In genomic region chr7:76133164-76133775, GRCh38 we compare ENCODE assay signal across 20 cellular contexts.
DNase-seq lines count a peak whose midpoint lies in the region; ATAC-seq and TF ChIP-seq lines count a peak whose summit lies in the region.
"Had no signal": no experiment of that assay in that cellular context is flagged by ENCODE, and none has a peak within 500 bp of the region (broad histone marks: within the 10 kb centered on the region; RNA-seq: fewer than 3 reads in every experiment).

No MANE protein-coding gene starts in this region.

- intact Hi-C loops in activated T-helper 1 cell treated with anti-CD3 and anti-CD28 coated beads, Interleukin-12 subunit alpha, Interleukin-12 subunit beta, Interleukin-2, Interleukin-4 antibody, amounts not matched to agents 30 ng/mL and 10 ng/mL and 1 ng/mL, durations not matched to agents 14 hours and 24 hours and 36 hours (cut with micrococcal nuclease), result loop anchor here (5.0 to 10.0 kb wide), 2 partner anchors 56 to 258 kb away; partner anchors contain the start of gene RHBDD2
- intact Hi-C loops in ascending aorta (cut with DNase I), result no loop called here
- intact Hi-C loops in lower leg skin (cut with DNase I; ENCODE audit: low total_unique reads), result loop anchor here (10.0 kb wide), 1 partner anchor 268 kb away; no protein-coding TSS in a partner anchor

- TF ChIP-seq POLR2A in lower leg skin (IDR thresholded peaks at IDR 0.05), result no peak

- no peaks in the 10 kb centered on the region for H3K27me3 ChIP-seq in ascending aorta
- H3K27me3 ChIP-seq: gastrocnemius medialis, SJSA1 had no signal

- no peaks in the 10 kb centered on the region for H3K4me1 ChIP-seq in ascending aorta
- H3K4me1 ChIP-seq: gastrocnemius medialis, SJSA1 had no signal

- H3K27me3 Mint-ChIP-seq in activated T-cell treated with anti-CD3 and anti-CD28 coated beads, Interleukin-2, amount 50 U/mL, for 72 hours (ENCODE audit: low read depth), result peaks cover 8% of the 10 kb centered on the region
- H3K27me3 Mint-ChIP-seq in activated T-helper 1 cell treated with anti-CD3 and anti-CD28 coated beads, Interleukin-12 subunit alpha, Interleukin-12 subunit beta, Interleukin-2, Interleukin-4 antibody, amounts not matched to agents 30 ng/mL and 10 ng/mL and 1 ng/mL, durations not matched to agents 14 hours and 24 hours and 36 hours (ENCODE audit: insufficient read depth), result peaks cover 2% of the 10 kb centered on the region
- no peaks in the 10 kb centered on the region for H3K27me3 Mint-ChIP-seq in natural killer cell treated with Interleukin-12 subunit alpha and Interleukin-12 subunit beta and Interleukin-15 and Interleukin-18, amount 100 ng/mL, for 72 hours

- H3K27ac ChIP-seq in ascending aorta, result no peak overlapping the region
- H3K27ac ChIP-seq: gastrocnemius medialis, SJSA1 had no signal

- TF ChIP-seq CTCF in ascending aorta (IDR thresholded peaks at IDR 0.05) (no peak), lower leg skin (IDR thresholded peaks at IDR 0.05) (no peak)

- H3K36me3 ChIP-seq in ascending aorta, result no peaks in the 10 kb centered on the region
- H3K36me3 ChIP-seq: gastrocnemius medialis, SJSA1 had no signal

- peaks cover 18% of the 10 kb centered on the region for H3K4me1 Mint-ChIP-seq in activated T-cell treated with anti-CD3 and anti-CD28 coated beads, Interleukin-2, amount 50 U/mL, for 72 hours (ENCODE audit: low read depth)
- H3K4me1 Mint-ChIP-seq in activated T-helper 1 cell treated with anti-CD3 and anti-CD28 coated beads, Interleukin-12 subunit alpha, Interleukin-12 subunit beta, Interleukin-2, Interleukin-4 antibody, amounts not matched to agents 30 ng/mL and 10 ng/mL and 1 ng/mL, durations not matched to agents 14 hours and 24 hours and 36 hours (ENCODE audit: low read depth), result peaks cover 37% of the 10 kb centered on the region
- H3K4me1 Mint-ChIP-seq in natural killer cell treated with Interleukin-12 subunit alpha and Interleukin-12 subunit beta and Interleukin-15 and Interleukin-18, amount 100 ng/mL, for 72 hours (ENCODE audit: low read depth in 2 of 2), result peaks cover 29 to 43% of the 10 kb centered on the region in 2 donors
- H3K4me1 Mint-ChIP-seq: neural crest cell had no signal

- DNase-seq in activated T-cell treated with anti-CD3 and anti-CD28 coated beads, Interleukin-2, amount 50 U/mL, for 72 hours, result no peak
- DNase-seq in activated T-cell treated with anti-CD3 and anti-CD28 coated beads for 4 hours (no peak), MV-4-11 (lab: John Stamatoyannopoulos, UW) (peak; percentile 80), ascending aorta (ENCODE audit: low spot score in 2 of 2) (no peak), lower leg skin (ENCODE audit: low spot score in 2 of 2) (no peak), NCI-H69 (lab: John Stamatoyannopoulos, UW) (no peak)
- no peak for DNase-seq in activated T-helper 1 cell treated with anti-CD3 and anti-CD28 coated beads, Interleukin-12 subunit alpha, Interleukin-12 subunit beta, Interleukin-2, Interleukin-4 antibody, amounts not matched to agents 30 ng/mL and 10 ng/mL and 1 ng/mL, durations not matched to agents 14 hours and 24 hours and 36 hours (ENCODE audit: low spot score)
- no peak for DNase-seq in natural killer cell treated with Interleukin-12 subunit alpha and Interleukin-12 subunit beta and Interleukin-15 and Interleukin-18, amount 100 ng/mL, for 72 hours (ENCODE audit: low spot score)
- DNase-seq: ACHN; activated CD8-positive, alpha-beta memory T cell treated with anti-CD3 and anti-CD28 coated beads, Interleukin-2, amount 50 U/mL, for 4 hours; aorta; gastrocnemius medialis; HCEC 1CT; NCI-H1105; NCI-H2171 treated with DMSO at 0.1 percent for 48 hours; NK-92 treated with Interleukin-12 subunit alpha and Interleukin-12 subunit beta, amount 100 ng/mL, for 24 hours; stimulated activated CD4-positive, alpha-beta T cell treated with anti-CD3 and anti-CD28 coated beads, Interleukin-12 subunit alpha, Interleukin-12 subunit beta, amount 100 ng/mL, for 4 hours had no signal

- no peak overlapping the region for H3K27ac Mint-ChIP-seq in activated T-cell treated with anti-CD3 and anti-CD28 coated beads, Interleukin-2, amount 50 U/mL, for 72 hours
- peak overlapping the region; percentile 79 for H3K27ac Mint-ChIP-seq in activated T-helper 1 cell treated with anti-CD3 and anti-CD28 coated beads, Interleukin-12 subunit alpha, Interleukin-12 subunit beta, Interleukin-2, Interleukin-4 antibody, amounts not matched to agents 30 ng/mL and 10 ng/mL and 1 ng/mL, durations not matched to agents 14 hours and 24 hours and 36 hours
- peak overlapping the region; percentile 36 to 59 for H3K27ac Mint-ChIP-seq in natural killer cell treated with Interleukin-12 subunit alpha and Interleukin-12 subunit beta and Interleukin-15 and Interleukin-18, amount 100 ng/mL, for 72 hours

- H3K9me3 ChIP-seq in ascending aorta, result no peaks in the 10 kb centered on the region
- H3K9me3 ChIP-seq: gastrocnemius medialis, SJSA1 had no signal

- H3K4me3 Mint-ChIP-seq in activated T-cell treated with anti-CD3 and anti-CD28 coated beads, Interleukin-2, amount 50 U/mL, for 72 hours, result peak overlapping the region; percentile 40 to 50
- peak overlapping the region; percentile 63 for H3K4me3 Mint-ChIP-seq in activated T-helper 1 cell treated with anti-CD3 and anti-CD28 coated beads, Interleukin-12 subunit alpha, Interleukin-12 subunit beta, Interleukin-2, Interleukin-4 antibody, amounts not matched to agents 30 ng/mL and 10 ng/mL and 1 ng/mL, durations not matched to agents 14 hours and 24 hours and 36 hours
- H3K4me3 Mint-ChIP-seq in natural killer cell treated with Interleukin-12 subunit alpha and Interleukin-12 subunit beta and Interleukin-15 and Interleukin-18, amount 100 ng/mL, for 72 hours, result peak overlapping the region; percentile 81
- H3K4me3 Mint-ChIP-seq: neural crest cell had no signal

- no peak overlapping the region for H3K4me3 ChIP-seq in ascending aorta
- H3K4me3 ChIP-seq in lower leg skin (ENCODE audit: low read depth, poor library complexity, severe bottlenecking), result no peak overlapping the region
- H3K4me3 ChIP-seq: gastrocnemius medialis, lung, SJSA1 had no signal

- H3K36me3 Mint-ChIP-seq in activated T-cell treated with anti-CD3 and anti-CD28 coated beads, Interleukin-2, amount 50 U/mL, for 72 hours (ENCODE audit: insufficient read depth in 2 of 2), result no peaks in the 10 kb centered on the region
- H3K36me3 Mint-ChIP-seq in activated T-helper 1 cell treated with anti-CD3 and anti-CD28 coated beads, Interleukin-12 subunit alpha, Interleukin-12 subunit beta, Interleukin-2, Interleukin-4 antibody, amounts not matched to agents 30 ng/mL and 10 ng/mL and 1 ng/mL, durations not matched to agents 14 hours and 24 hours and 36 hours (ENCODE audit: low read depth), result peaks cover 4% of the 10 kb centered on the region
- H3K36me3 Mint-ChIP-seq in natural killer cell treated with Interleukin-12 subunit alpha and Interleukin-12 subunit beta and Interleukin-15 and Interleukin-18, amount 100 ng/mL, for 72 hours, result no peaks in the 10 kb centered on the region

- 70 to 72% methylated on average over 7 of the region's 7 CpGs for WGBS in lower leg skin, 2 donors

- ATAC-seq in activated T-cell treated with anti-CD3 and anti-CD28 coated beads, Interleukin-2, amount 50 U/mL, for 72 hours (replicated peaks in 1 of 2), result no peak
- ATAC-seq in natural killer cell treated with Interleukin-12 subunit alpha and Interleukin-12 subunit beta and Interleukin-15 and Interleukin-18, amount 100 ng/mL, for 72 hours, result peak; percentile 46 to 64
- ATAC-seq: gastrocnemius medialis had no signal

- H3K9me3 Mint-ChIP-seq in activated T-cell treated with anti-CD3 and anti-CD28 coated beads, Interleukin-2, amount 50 U/mL, for 72 hours, result no peaks in the 10 kb centered on the region
- H3K9me3 Mint-ChIP-seq in activated T-helper 1 cell treated with anti-CD3 and anti-CD28 coated beads, Interleukin-12 subunit alpha, Interleukin-12 subunit beta, Interleukin-2, Interleukin-4 antibody, amounts not matched to agents 30 ng/mL and 10 ng/mL and 1 ng/mL, durations not matched to agents 14 hours and 24 hours and 36 hours, result no peaks in the 10 kb centered on the region
- H3K9me3 Mint-ChIP-seq in natural killer cell treated with Interleukin-12 subunit alpha and Interleukin-12 subunit beta and Interleukin-15 and Interleukin-18, amount 100 ng/mL, for 72 hours, result no peaks in the 10 kb centered on the region
- H3K9me3 Mint-ChIP-seq: neural crest cell had no signal

Comparison
In these comparisons a context has a peak if more than half of its experiments do, and no peak if none do; other contexts are left out.
1. ATAC-seq: peak in natural killer cell treated with Interleukin-12 subunit alpha and Interleukin-12 subunit beta and Interleukin-15 and Interleukin-18, amount 100 ng/mL, for 72 hours (2 of 2); none in activated T-cell treated with anti-CD3 and anti-CD28 coated beads, Interleukin-2, amount 50 U/mL, for 72 hours (0 of 2).
2. Peak in every context shown above with its lines, with median percentiles within 50 percentile points of each other: H3K4me3 Mint-ChIP-seq.